In the genomic region with DNA sequence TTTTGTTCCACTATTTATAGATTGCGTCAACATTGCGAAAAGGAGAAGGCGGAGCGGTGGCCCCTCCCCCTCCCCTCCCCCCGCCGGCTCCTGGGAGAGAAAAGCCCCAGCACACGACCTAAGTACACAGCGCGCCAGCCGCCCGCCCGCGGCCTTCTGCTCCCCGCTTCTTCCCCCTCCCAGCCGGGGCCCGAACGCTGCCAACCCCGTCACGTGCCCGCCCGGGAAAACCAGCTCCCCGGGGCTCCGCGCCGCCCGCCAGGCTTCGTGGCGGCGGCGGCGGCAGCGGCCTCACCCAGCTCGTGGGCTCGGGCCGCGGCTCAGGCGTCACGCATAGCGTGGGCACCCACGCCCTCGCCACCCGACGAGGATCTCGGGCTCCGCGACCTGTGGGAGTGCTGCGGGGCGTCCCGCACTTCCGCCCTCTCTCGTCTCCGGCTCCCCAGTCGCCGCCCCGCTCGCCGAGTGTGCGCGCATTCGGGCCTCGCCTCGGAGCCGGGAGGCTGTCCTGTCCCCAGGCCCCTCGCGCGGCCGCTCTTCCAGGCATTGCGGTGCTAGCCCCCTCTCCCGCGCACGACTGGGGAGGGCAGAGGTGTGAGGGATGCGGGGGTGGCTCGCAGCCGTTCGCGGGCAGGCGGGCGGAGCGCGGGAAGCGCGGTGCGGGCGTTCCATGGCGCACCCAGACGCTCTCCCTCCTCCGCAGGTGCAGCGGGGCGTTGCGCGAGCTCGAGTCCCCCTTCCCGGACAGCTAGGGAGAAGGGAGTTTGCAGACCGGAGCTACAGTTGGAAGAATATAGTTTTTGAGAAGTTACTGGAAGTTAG, we compare ENCODE assay signal across 8 cellular contexts.
DNase-seq lines count a peak whose midpoint lies in the region; ATAC-seq, FAIRE-seq and TF ChIP-seq lines count a peak whose summit lies in the region.

No MANE protein-coding gene starts in this region.

- in situ Hi-C loops in HAP-1 (cut with MboI; ENCODE audit: low sequenced_read_pairs) = no loop called here

- CTCF ChIA-PET in CD4-positive, alpha-beta T cell (lab: Charles Lee) = interaction anchor here (1.0 to 3.3 kb wide), 5 partner anchors 34 to 786 kb away, joined by 7 to 19 read pairs (median 11); partner anchors contain the start of gene TRIM13

- H3K27me3 Mint-ChIP-seq in CD4-positive, alpha-beta T cell = peaks cover 41% of the 10 kb centered on the region

- no peaks in the 10 kb centered on the region for H3K9me3 Mint-ChIP-seq in CD4-positive, alpha-beta T cell

- peaks cover 68% of the 10 kb centered on the region for H3K4me1 Mint-ChIP-seq in CD4-positive, alpha-beta T cell (ENCODE audit: low read depth)

- TF ChIP-seq CTCF in CD4-positive, alpha-beta T cell (IDR thresholded peaks at IDR 0.05) = no peak
- TF ChIP-seq CTCF in cardiac muscle cell (IDR thresholded peaks at IDR 0.05; ENCODE audit: low read depth, low read length) (no peak), pancreas (IDR thresholded peaks at IDR 0.05) (no peak), tibial artery (IDR thresholded peaks at IDR 0.05) (no peak)

- peak; percentile 39 for ATAC-seq in CD4-positive, alpha-beta T cell (ENCODE audit: poor library complexity)
- ATAC-seq in pancreas = peak; percentile 65 to 76 (median 72)

- peak overlapping the region; percentile 90 for H3K4me3 ChIP-seq in HAP-1
- H3K4me3 ChIP-seq in cardiac muscle cell = peak overlapping the region; percentile 68
- peak overlapping the region; percentile 85 to 98 (median 96) for H3K4me3 ChIP-seq in pancreas
- H3K4me3 ChIP-seq in tibial artery = peak overlapping the region; percentile 95 to 96

- 1 to 3% (median 2%) methylated on average over 76 to 94 of the region's 94 CpGs for WGBS in adipose tissue, 3 donors
- WGBS in pancreas, 2 donors = 3% methylated on average over 48 to 94 of the region's 94 CpGs

- H3K4me1 ChIP-seq in HAP-1 = peaks cover 20% of the 10 kb centered on the region
- H3K4me1 ChIP-seq in cardiac muscle cell (ENCODE audit: low read depth) = peaks cover 10% of the 10 kb centered on the region
- H3K4me1 ChIP-seq in pancreas = peaks cover 7 to 14% (median 12%) of the 10 kb centered on the region in 3 donors
- H3K4me1 ChIP-seq in tibial artery = peaks cover 0 to 47% (median 33%) of the 10 kb centered on the region in 4 donors

- POLR2A ChIA-PET in CD4-positive, alpha-beta T cell (lab: Charles Lee) = interaction anchor here (0.6 to 9.7 kb wide), 40 partner anchors 9 to 1327 kb away, joined by 3 to 498 read pairs (median 6); partner anchors contain the start of genes CAB39L, FNDC3A, INTS6 and KPNA3

- H3K36me3 ChIP-seq in HAP-1 (replicated peaks) (no peaks in the 10 kb centered on the region), cardiac muscle cell (no peaks in the 10 kb centered on the region), pancreas (no peaks in the 10 kb centered on the region), tibial artery (no peaks in the 10 kb centered on the region)

- peak overlapping the region; percentile 98 for H3K27ac ChIP-seq in CD4-positive, alpha-beta T cell (ENCODE audit: low read depth, low read length)
- H3K27ac ChIP-seq in adipose tissue (ENCODE audit: low read depth, low read length) = peak overlapping the region; percentile 98
- peak overlapping the region; percentile 74 for H3K27ac ChIP-seq in cardiac muscle cell
- H3K27ac ChIP-seq in pancreas = peak overlapping the region; percentile 98 to 100 (median 100)
- H3K27ac ChIP-seq in tibial artery = peak overlapping the region; percentile 100

- no peaks in the 10 kb centered on the region for H3K9me3 ChIP-seq in CD4-positive, alpha-beta T cell (ENCODE audit: control insufficient read depth, low read length)
- no peaks in the 10 kb centered on the region for H3K9me3 ChIP-seq in HAP-1
- H3K9me3 ChIP-seq in cardiac muscle cell (ENCODE audit: low read depth) = no peaks in the 10 kb centered on the region
- no peaks in the 10 kb centered on the region for H3K9me3 ChIP-seq in pancreas
- H3K9me3 ChIP-seq in tibial artery = no peaks in the 10 kb centered on the region

- no peak for FAIRE-seq in pancreas (lab: Jason Lieb, UNC)

- peak; percentile 72 to 90 (median 87) for DNase-seq in CD4-positive, alpha-beta T cell
- peak; percentile 87 to 95 for DNase-seq in HAP-1 (ENCODE audit: low spot score in 2 of 2)
- peak; percentile 78 for DNase-seq in NCI-H1694 (lab: John Stamatoyannopoulos, UW)
- DNase-seq in SW480 (ENCODE audit: low spot score) = peak; percentile 89
- DNase-seq in cardiac muscle cell (ENCODE audit: low read depth in 1 of 2, low spot score in 1 of 2) = peak; percentile 84 to 96
- DNase-seq in pancreas = peak; percentile 95 to 98 (median 96)
- DNase-seq in tibial artery = peak; percentile 96 to 98

- intact Hi-C loops in CD4-positive, alpha-beta T cell (cut with DNase I, micrococcal nuclease) = loop anchor here (1.0 to 10.0 kb wide), 8 partner anchors 43 to 1699 kb away; partner anchors contain the start of genes CAB39L (in 1 of the 2), KPNA3 (in 1 of the 2), SETDB2 (in 1 of the 2) and SPRYD7 (in 1 of the 2)
- intact Hi-C loops in pancreas (cut with DNase I) = no loop called here
- intact Hi-C loops in tibial artery (cut with DNase I; ENCODE audit: low total_unique reads) = loop anchor here (2.0 to 10.0 kb wide), 4 partner anchors 43 to 1609 kb away; partner anchors contain the start of genes KPNA3 and TRIM13

- peaks cover 21% of the 10 kb centered on the region for H3K36me3 Mint-ChIP-seq in CD4-positive, alpha-beta T cell (ENCODE audit: low read depth)

- peaks cover 30% of the 10 kb centered on the region for H3K27me3 ChIP-seq in CD4-positive, alpha-beta T cell (ENCODE audit: control insufficient read depth, insufficient read depth, low read length)
- no peaks in the 10 kb centered on the region for H3K27me3 ChIP-seq in HAP-1 (ENCODE audit: low read depth)
- peaks cover 76% of the 10 kb centered on the region for H3K27me3 ChIP-seq in cardiac muscle cell
- H3K27me3 ChIP-seq in pancreas = peaks cover 0 to 24% (median 6%) of the 10 kb centered on the region in 4 donors
- H3K27me3 ChIP-seq in tibial artery = no peaks in the 10 kb centered on the region

- peak overlapping the region; percentile 94 for H3K27ac Mint-ChIP-seq in CD4-positive, alpha-beta T cell

- H3K4me3 Mint-ChIP-seq in CD4-positive, alpha-beta T cell = peak overlapping the region; percentile 95

Comparison
In these comparisons a context has a peak if more than half of its experiments do, and no peak if none do; other contexts are left out.
1. Peak in every context shown above with its lines: DNase-seq, ATAC-seq, H3K4me3 ChIP-seq and H3K27ac ChIP-seq.
2. intact Hi-C loops: an anchor here in CD4-positive, alpha-beta T cell (1.0 to 10.0 kb wide) and tibial artery (2.0 to 10.0 kb wide); none called in pancreas.